ENCODE assay signal across 18 cellular contexts in the genomic region with DNA sequence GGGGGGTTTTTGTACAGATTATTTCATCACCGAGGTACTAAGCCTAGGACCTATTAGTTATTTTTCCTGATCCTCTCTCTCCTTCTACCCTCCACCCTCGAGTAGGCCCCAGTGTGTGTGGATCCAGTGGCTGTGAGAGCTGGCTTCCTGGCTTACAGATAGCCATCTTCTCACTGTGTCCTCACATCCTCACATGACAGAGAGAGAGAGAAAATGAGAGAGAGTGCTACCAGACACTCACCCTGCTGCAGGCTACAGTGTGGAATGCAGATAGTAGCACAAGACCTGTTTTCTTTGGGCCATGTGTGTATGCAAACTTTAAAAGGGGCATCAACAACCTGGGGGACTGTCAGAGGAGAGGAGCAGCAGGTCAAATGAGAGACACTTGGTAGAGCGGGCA. TPM values are rescaled to one million over a fixed set of nuclear protein-coding genes. Genes with fewer than 3 reads are reported as not detected.
DNase-seq lines count a peak whose midpoint lies in the region; ATAC-seq, FAIRE-seq and TF ChIP-seq lines count a peak whose summit lies in the region.
"Had no signal": no experiment of that assay in that cellular context is flagged by ENCODE, and none has a peak within 500 bp of the region (broad histone marks: within the 10 kb centered on the region; RNA-seq: fewer than 3 reads in every experiment).

No MANE protein-coding gene starts in this region.

- H3K4me2 ChIP-seq in parathyroid adenoma (ENCODE audit: low read length) = peak overlapping the region; percentile 0

- H3K27me3 ChIP-seq in adrenal gland = no peaks in the 10 kb centered on the region
- H3K27me3 ChIP-seq in parathyroid adenoma (ENCODE audit: control insufficient read depth, insufficient read depth, low read length) = no peaks in the 10 kb centered on the region
- no peaks in the 10 kb centered on the region for H3K27me3 ChIP-seq in MG63

- peak; percentile 27 for DNase-seq in EL
- no peak for DNase-seq in HTR-8/SVneo (ENCODE audit: insufficient read length, low spot score)
- DNase-seq in adrenal gland = peak in 1 of 7 donors; percentile 69
- no peak for DNase-seq in MG63
- DNase-seq: ACHN; CD4-positive, alpha-beta memory T cell; DND-41; NCI-H1048; NCI-H146; NCI-H226; NCI-H69 had no signal

- peak in 1 of 2 donors; percentile 26 for TF ChIP-seq POLR2A in adrenal gland (IDR thresholded peaks at IDR 0.05)

- ATAC-seq in HG02763 (IDR thresholded peaks at IDR 0.05; ENCODE audit: unreplicated experiment) = no peak
- no peak for ATAC-seq in HG03520 (IDR thresholded peaks at IDR 0.05; ENCODE audit: unreplicated experiment)

- H2AFZ ChIP-seq in parathyroid adenoma = no peak overlapping the region

- WGBS in adrenal gland, 4 donors = 52 to 57% (median 54%) methylated on average over 3 of the region's 3 CpGs

- no peak overlapping the region for H3K9ac ChIP-seq in parathyroid adenoma

- H3K4me1 ChIP-seq in adrenal gland (replicated peaks in 1 of 2) = peaks cover 62 to 99% of the 10 kb centered on the region in 2 donors
- peaks cover 17% of the 10 kb centered on the region for H3K4me1 ChIP-seq in parathyroid adenoma

- peaks cover 83% of the 10 kb centered on the region for H3K79me2 ChIP-seq in parathyroid adenoma

- FAIRE-seq in HTR-8/SVneo (lab: Jason Lieb, UNC) = peak; percentile 86
- FAIRE-seq: D721Med, H54 had no signal

- H3K36me3 ChIP-seq in adrenal gland (replicated peaks in 1 of 2) (peaks cover 0 to 20% of the 10 kb centered on the region in 2 donors), parathyroid adenoma (ENCODE audit: control insufficient read depth, insufficient read depth, low read length) (no peaks in the 10 kb centered on the region), MG63 (no peaks in the 10 kb centered on the region)

- TF ChIP-seq CTCF in adrenal gland (IDR thresholded peaks at IDR 0.05) = no peak
- no peak for TF ChIP-seq CTCF in parathyroid adenoma (IDR thresholded peaks at IDR 0.05)

- H3K4me3 ChIP-seq in adrenal gland (no peak overlapping the region), parathyroid adenoma (ENCODE audit: low read depth, low read length) (no peak overlapping the region), MG63 (no peak overlapping the region)
- H3K4me3 ChIP-seq: SK-N-MC had no signal

- intact Hi-C loops in adrenal gland (cut with DNase I) = no loop called here

- H3K9me3 ChIP-seq in adrenal gland (replicated peaks in 1 of 3) = no peaks in the 10 kb centered on the region
- H3K9me3 ChIP-seq in parathyroid adenoma (ENCODE audit: control insufficient read depth, low read length) = no peaks in the 10 kb centered on the region
- H3K9me3 ChIP-seq in MG63 = no peaks in the 10 kb centered on the region

- H3K27ac ChIP-seq in adrenal gland (peak overlapping the region in 4 of 5 donors; percentile 16 to 98 (median 90)), parathyroid adenoma (peak overlapping the region; percentile 77)
- H3K27ac ChIP-seq: SK-N-MC had no signal

RNA-seq across cellular contexts. Expression of a gene that starts 9.5 kb away (rescaled TPM):
- 100 to 1,000 TPM; 366 to 595 (median 455) TPM for total RNA-seq in adrenal gland
- polyA plus RNA-seq in adrenal gland = 100 to 1,000 TPM; 133 to 325 (median 160) TPM
- total RNA-seq in MG63 (2014; rRNA removed; shearing (Covaris generic); ENCODE audit: low replicate concordance) = 0.69 TPM in 1 of 2 replicates, not detected in the other
- total RNA-seq: CD4-positive, alpha-beta memory T cell; HT-29 had no signal
- polyA plus RNA-seq: CD4-positive, alpha-beta memory T cell had no signal

Comparison
In these comparisons a context has a peak if more than half of its experiments do, and no peak if none do; other contexts are left out.
1. RNA of a gene that starts 9.5 kb away (total RNA-seq): 366 to 595 TPM in adrenal gland; 0.69 TPM in MG63; every median in the first group is over 100 times any median in the second.